In genomic region chr12:77830502-77830901, GRCh38 we compare ENCODE assay signal across 14 cellular contexts. TPM values are rescaled to one million over a fixed set of nuclear protein-coding genes. Genes with fewer than 3 reads are reported as not detected.
DNase-seq lines count a peak whose midpoint lies in the region; TF ChIP-seq lines count a peak whose summit lies in the region.
"Had no signal": no experiment of that assay in that cellular context is flagged by ENCODE, and none has a peak within 500 bp of the region (broad histone marks: within the 10 kb centered on the region; RNA-seq: fewer than 3 reads in every experiment).

A gene with protein sequence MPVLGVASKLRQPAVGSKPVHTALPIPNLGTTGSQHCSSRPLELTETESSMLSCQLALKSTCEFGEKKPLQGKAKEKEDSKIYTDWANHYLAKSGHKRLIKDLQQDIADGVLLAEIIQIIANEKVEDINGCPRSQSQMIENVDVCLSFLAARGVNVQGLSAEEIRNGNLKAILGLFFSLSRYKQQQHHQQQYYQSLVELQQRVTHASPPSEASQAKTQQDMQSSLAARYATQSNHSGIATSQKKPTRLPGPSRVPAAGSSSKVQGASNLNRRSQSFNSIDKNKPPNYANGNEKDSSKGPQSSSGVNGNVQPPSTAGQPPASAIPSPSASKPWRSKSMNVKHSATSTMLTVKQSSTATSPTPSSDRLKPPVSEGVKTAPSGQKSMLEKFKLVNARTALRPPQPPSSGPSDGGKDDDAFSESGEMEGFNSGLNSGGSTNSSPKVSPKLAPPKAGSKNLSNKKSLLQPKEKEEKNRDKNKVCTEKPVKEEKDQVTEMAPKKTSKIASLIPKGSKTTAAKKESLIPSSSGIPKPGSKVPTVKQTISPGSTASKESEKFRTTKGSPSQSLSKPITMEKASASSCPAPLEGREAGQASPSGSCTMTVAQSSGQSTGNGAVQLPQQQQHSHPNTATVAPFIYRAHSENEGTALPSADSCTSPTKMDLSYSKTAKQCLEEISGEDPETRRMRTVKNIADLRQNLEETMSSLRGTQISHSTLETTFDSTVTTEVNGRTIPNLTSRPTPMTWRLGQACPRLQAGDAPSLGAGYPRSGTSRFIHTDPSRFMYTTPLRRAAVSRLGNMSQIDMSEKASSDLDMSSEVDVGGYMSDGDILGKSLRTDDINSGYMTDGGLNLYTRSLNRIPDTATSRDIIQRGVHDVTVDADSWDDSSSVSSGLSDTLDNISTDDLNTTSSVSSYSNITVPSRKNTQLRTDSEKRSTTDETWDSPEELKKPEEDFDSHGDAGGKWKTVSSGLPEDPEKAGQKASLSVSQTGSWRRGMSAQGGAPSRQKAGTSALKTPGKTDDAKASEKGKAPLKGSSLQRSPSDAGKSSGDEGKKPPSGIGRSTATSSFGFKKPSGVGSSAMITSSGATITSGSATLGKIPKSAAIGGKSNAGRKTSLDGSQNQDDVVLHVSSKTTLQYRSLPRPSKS (N-terminal part only) (plus strand): TSS chr12:77830894. CDS start chr12:77831462, 568 bp downstream.

- H3K27me3 Mint-ChIP-seq in neural progenitor cell (ENCODE audit: insufficient read depth, low read depth) (no peaks in the 10 kb centered on the region), Calu3 (ENCODE audit: unreplicated experiment) (no peaks in the 10 kb centered on the region)
- H3K27me3 Mint-ChIP-seq: dendritic cell treated with granulocyte-macrophage colony-stimulating factor and Interleukin-4, amounts not matched to agents 40 ng/mL and 50 ng/mL, for 4 days had no signal

- no peak for TF ChIP-seq CTCF in A673 (conservative IDR thresholded peaks at IDR 0.05; ENCODE audit: low read depth, low read length)
- no peak for TF ChIP-seq CTCF in fibroblast of villous mesenchyme (IDR thresholded peaks at IDR 0.05; ENCODE audit: insufficient read depth, low read depth, low read length)
- no peak for TF ChIP-seq CTCF in neural progenitor cell (IDR thresholded peaks at IDR 0.05)
- TF ChIP-seq CTCF in Calu3 (IDR thresholded peaks at IDR 0.05; ENCODE audit: unreplicated experiment), result no peak

- intact Hi-C loops in A673 (cut with micrococcal nuclease; ENCODE audit: unreplicated experiment) (no loop called here), Calu3 (cut with micrococcal nuclease; ENCODE audit: unreplicated experiment) (no loop called here)

- CTCF ChIA-PET in A673 (lab: Charles Lee), result no interaction called here
- CTCF ChIA-PET in Calu3 (lab: Charles Lee), result interaction anchor here (0.5 to 1.1 kb wide), 3 partner anchors 13 to 66 kb away, joined by 3 read pairs; no protein-coding TSS in a partner anchor

- H3K36me3 ChIP-seq in A673 (ENCODE audit: insufficient read depth, low read length, poor library complexity, severe bottlenecking) (no peaks in the 10 kb centered on the region), adipocyte (ENCODE audit: control insufficient read depth, insufficient read depth, low read length, severe bottlenecking) (no peaks in the 10 kb centered on the region), neural progenitor cell (no peaks in the 10 kb centered on the region), H7 (replicated peaks; ENCODE audit: control insufficient read depth, insufficient read depth, low read length) (no peaks in the 10 kb centered on the region)

- H3K9me3 Mint-ChIP-seq in neural progenitor cell (no peaks in the 10 kb centered on the region), Calu3 (ENCODE audit: low read depth, unreplicated experiment) (no peaks in the 10 kb centered on the region)
- H3K9me3 Mint-ChIP-seq: dendritic cell treated with granulocyte-macrophage colony-stimulating factor and Interleukin-4, amounts not matched to agents 40 ng/mL and 50 ng/mL, for 4 days had no signal

- no peak within 1 kb of the TSS for H3K4me2 ChIP-seq in neural progenitor cell

- no peaks in the 10 kb centered on the region for H3K36me3 Mint-ChIP-seq in neural progenitor cell
- H3K36me3 Mint-ChIP-seq in Calu3 (ENCODE audit: insufficient read depth, unreplicated experiment), result no peaks in the 10 kb centered on the region

- peak within 1 kb of the TSS; percentile 52 for H3K27ac ChIP-seq in A673 (ENCODE audit: low read depth, low read length, poor library complexity, severe bottlenecking)
- no peak within 1 kb of the TSS for H3K27ac ChIP-seq in neural progenitor cell

- H3K27me3 ChIP-seq in A673 (replicated peaks; ENCODE audit: insufficient read depth, low read depth, low read length, poor library complexity) (no peaks in the 10 kb centered on the region), adipocyte (replicated peaks; ENCODE audit: control insufficient read depth, insufficient read depth, low read length) (no peaks in the 10 kb centered on the region), neural progenitor cell (no peaks in the 10 kb centered on the region), H7 (ENCODE audit: control insufficient read depth, insufficient read depth, low read length) (no peaks in the 10 kb centered on the region)

- POLR2A ChIA-PET in A673 (lab: Charles Lee; ENCODE audit: low non-redundant PET), result interaction anchor here (0.6 kb wide), 2 partner anchors 12 to 61 kb away, joined by 4 to 6 read pairs; no protein-coding TSS in a partner anchor

- BruUV-seq in A673 (replicated peaks; lab: Mats Ljungman, UMichigan) (no TSS peak), Calu3 (replicated peaks; lab: Mats Ljungman, UMichigan) (no TSS peak)

- no peak within 1 kb of the TSS for H2AFZ ChIP-seq in neural progenitor cell (replicated peaks)

- H3K79me2 ChIP-seq in neural progenitor cell (ENCODE audit: low read depth), result no peaks in the 10 kb centered on the region

- DNase-seq in A673 (ENCODE audit: low spot score) (peak; percentile 19), adipocyte (ENCODE audit: low read depth) (peak; percentile 46), fibroblast of villous mesenchyme (ENCODE audit: low read depth) (peak; percentile 64), neural progenitor cell (ENCODE audit: low spot score) (no peak), Calu3 (no peak), NCI-H2029 (lab: John Stamatoyannopoulos, UW) (no peak), H7 (no peak), MV-4-11 (lab: John Stamatoyannopoulos, UW) (no peak)
- DNase-seq: ACHN; retina; stimulated activated CD8-positive, alpha-beta memory T cell treated with anti-CD3 and anti-CD28 coated beads, Interleukin-4, amount 100 ng/mL, for 48 hours; T-helper 9 cell had no signal

- H3F3A ChIP-seq in neural progenitor cell (ENCODE audit: low read depth), result no peaks in the 10 kb centered on the region

- no peaks in the 10 kb centered on the region for H3K4me1 Mint-ChIP-seq in neural progenitor cell
- H3K4me1 Mint-ChIP-seq in Calu3 (ENCODE audit: low read depth, unreplicated experiment), result no peaks in the 10 kb centered on the region

- H3K4me3 Mint-ChIP-seq in neural progenitor cell, result no peak within 1 kb of the TSS
- H3K4me3 Mint-ChIP-seq in Calu3 (ENCODE audit: low read depth, unreplicated experiment), result no peak within 1 kb of the TSS
- H3K4me3 Mint-ChIP-seq: dendritic cell treated with granulocyte-macrophage colony-stimulating factor and Interleukin-4, amounts not matched to agents 40 ng/mL and 50 ng/mL, for 4 days had no signal

- H3K9ac ChIP-seq in adipocyte (ENCODE audit: low read length) (peak within 1 kb of the TSS; percentile 65), neural progenitor cell (no peak within 1 kb of the TSS)

- H3K27ac Mint-ChIP-seq in neural progenitor cell, result no peak within 1 kb of the TSS
- no peak within 1 kb of the TSS for H3K27ac Mint-ChIP-seq in Calu3 (ENCODE audit: unreplicated experiment)
- H3K27ac Mint-ChIP-seq: dendritic cell treated with granulocyte-macrophage colony-stimulating factor and Interleukin-4, amounts not matched to agents 40 ng/mL and 50 ng/mL, for 4 days had no signal

- H3K9me3 ChIP-seq in A673 (ENCODE audit: low read depth, low read length, poor library complexity, severe bottlenecking) (no peaks in the 10 kb centered on the region), adipocyte (ENCODE audit: control insufficient read depth, low read length) (no peaks in the 10 kb centered on the region), neural progenitor cell (ENCODE audit: low read depth) (no peaks in the 10 kb centered on the region)

- no peaks in the 10 kb centered on the region for H4K20me1 ChIP-seq in neural progenitor cell (ENCODE audit: low read depth)

- H3K4me3 ChIP-seq in A673 (ENCODE audit: low read depth, low read length, poor library complexity, severe bottlenecking) (no peak within 1 kb of the TSS), adipocyte (ENCODE audit: low read length) (peak within 1 kb of the TSS; percentile 67), fibroblast of villous mesenchyme (ENCODE audit: low read depth, low read length) (no peak within 1 kb of the TSS), neural progenitor cell (no peak within 1 kb of the TSS), H7 (ENCODE audit: insufficient read depth, low read depth, low read length) (no peak within 1 kb of the TSS)

- peaks cover 27% of the 10 kb centered on the region for H3K4me1 ChIP-seq in A673 (ENCODE audit: insufficient read depth, low read length, poor library complexity, severe bottlenecking)
- peaks cover 22% of the 10 kb centered on the region for H3K4me1 ChIP-seq in adipocyte (ENCODE audit: control insufficient read depth, insufficient read depth, low read length)
- no peaks in the 10 kb centered on the region for H3K4me1 ChIP-seq in neural progenitor cell

RNA-seq across cellular contexts. Expression of the gene that starts here (rescaled TPM):
- 8.9 and 18.0 TPM in 2 replicates for total RNA-seq in A673 (2021)
- 96.3 and 206 TPM in 2 replicates for total RNA-seq in fibroblast of villous mesenchyme
- 6.1 and 11.4 TPM in 2 replicates for total RNA-seq in neural progenitor cell (ENCODE audit: low replicate concordance)
- total RNA-seq in Calu3 (2022), result 2.0 and 4.1 TPM in 2 replicates
- 0.14 and 4.2 TPM in 2 replicates for total RNA-seq in H7 (2014; rRNA removed; shearing (Covaris generic))
- total RNA-seq: G401 had no signal

Comparison
In these comparisons a context has a peak if more than half of its experiments do, and no peak if none do; other contexts are left out.
1. DNase-seq: peak in A673 (single experiment), adipocyte (single experiment) and fibroblast of villous mesenchyme (single experiment); none in neural progenitor cell (single experiment), Calu3 (single experiment), NCI-H2029 (single experiment), H7 (single experiment) and MV-4-11 (single experiment).